ENCODE assay signal across 20 cellular contexts in the genomic region with DNA sequence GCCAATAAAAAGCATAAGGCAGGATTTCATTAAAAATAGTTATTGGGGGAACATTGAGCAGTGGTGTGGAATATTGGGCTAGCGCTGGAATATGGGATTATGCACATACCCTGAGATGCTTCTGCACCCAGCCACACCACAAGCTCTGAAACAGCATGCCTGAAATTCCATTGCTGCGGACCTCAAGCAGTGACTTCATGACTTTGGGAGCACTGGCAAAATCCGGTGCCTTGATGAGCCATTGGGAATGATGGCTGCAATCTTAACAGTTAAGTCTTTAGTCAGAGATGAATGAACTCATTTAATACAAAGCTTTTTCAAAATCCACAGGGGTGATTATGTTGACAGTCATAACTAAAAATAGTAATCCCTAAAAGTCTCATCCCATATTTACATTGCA.
DNase-seq lines count a peak whose midpoint lies in the region; ATAC-seq and FAIRE-seq lines count a peak whose summit lies in the region.
"Had no signal": no experiment of that assay in that cellular context is flagged by ENCODE, and none has a peak within 500 bp of the region (broad histone marks: within the 10 kb centered on the region; RNA-seq: fewer than 3 reads in every experiment).

No MANE protein-coding gene starts in this region.

- ATAC-seq in GM21360 (IDR thresholded peaks at IDR 0.05; ENCODE audit: unreplicated experiment): no peak
- ATAC-seq: PC-3 had no signal

- H3K4me3 Mint-ChIP-seq in activated CD4-positive, alpha-beta T cell treated with anti-CD3 and anti-CD28 coated beads, Interleukin-2, amount 10 ng/mL, durations not matched to agents 7 days and 5 days: no peak overlapping the region
- H3K4me3 Mint-ChIP-seq: CD4-positive, alpha-beta memory T cell had no signal

- no peaks in the 10 kb centered on the region for H3K4me1 Mint-ChIP-seq in activated CD4-positive, alpha-beta T cell treated with anti-CD3 and anti-CD28 coated beads, Interleukin-2, amount 10 ng/mL, durations not matched to agents 7 days and 5 days
- H3K4me1 Mint-ChIP-seq: CD4-positive, alpha-beta memory T cell had no signal

- POLR2A ChIA-PET in activated CD4-positive, alpha-beta T cell treated with anti-CD3 and anti-CD28 coated beads, Interleukin-2, amount 10 ng/mL, durations not matched to agents 7 days and 5 days (lab: Charles Lee): no interaction called here

- H3K36me3 Mint-ChIP-seq in activated CD4-positive, alpha-beta T cell treated with anti-CD3 and anti-CD28 coated beads, Interleukin-2, amount 10 ng/mL, durations not matched to agents 7 days and 5 days (ENCODE audit: low read depth): no peaks in the 10 kb centered on the region

- H3K27me3 Mint-ChIP-seq in activated CD4-positive, alpha-beta T cell treated with anti-CD3 and anti-CD28 coated beads, Interleukin-2, amount 10 ng/mL, durations not matched to agents 7 days and 5 days: no peaks in the 10 kb centered on the region
- H3K27me3 Mint-ChIP-seq: CD4-positive, alpha-beta memory T cell had no signal

- H3K9me3 Mint-ChIP-seq in activated CD4-positive, alpha-beta T cell treated with anti-CD3 and anti-CD28 coated beads, Interleukin-2, amount 10 ng/mL, durations not matched to agents 7 days and 5 days: peaks cover 6% of the 10 kb centered on the region

- no peak overlapping the region for H3K27ac Mint-ChIP-seq in activated CD4-positive, alpha-beta T cell treated with anti-CD3 and anti-CD28 coated beads, Interleukin-2, amount 10 ng/mL, durations not matched to agents 7 days and 5 days

- DNase-seq in D341Med (ENCODE audit: low spot score) (peak; percentile 37), LHCN-M2 (ENCODE audit: low read depth) (peak; percentile 56), fibroblast of peridontal ligament (ENCODE audit: extremely low read depth) (peak; percentile 73), urothelium cell line (ENCODE audit: low spot score) (peak; percentile 45), NOMO-1 treated with dmso at 0.1 percent for 144 hours (lab: John Stamatoyannopoulos, UW; ENCODE audit: unreplicated experiment) (no peak)
- no peak for DNase-seq in activated CD4-positive, alpha-beta T cell treated with anti-CD3 and anti-CD28 coated beads, Interleukin-2, amount 10 ng/mL, durations not matched to agents 7 days and 5 days
- DNase-seq: ACHN; CD4-positive, alpha-beta memory T cell; DMS79; GF-D8; IMR-90; Karpas-422; NCI-H1105 treated with DMSO at 0.1 percent for 48 hours; NCI-H187 treated with DMSO at 0.1 percent for 48 hours; NCI-H526 treated with DMSO at 0.1 percent for 48 hours; NK-92 treated with Interleukin-12 subunit alpha and Interleukin-12 subunit beta, amount 100 ng/mL, for 24 hours; PC-3 had no signal

- FAIRE-seq in urothelium cell line (lab: Jason Lieb, UNC): no peak
- FAIRE-seq: GM12891, GM18507 had no signal

- CTCF ChIA-PET in activated CD4-positive, alpha-beta T cell treated with anti-CD3 and anti-CD28 coated beads, Interleukin-2, amount 10 ng/mL, durations not matched to agents 7 days and 5 days (lab: Charles Lee): no interaction called here

Comparison
In these comparisons a context has a peak if more than half of its experiments do, and no peak if none do; other contexts are left out.
1. DNase-seq: peak in D341Med (single experiment), LHCN-M2 (single experiment), fibroblast of peridontal ligament (single experiment) and urothelium cell line (single experiment); none in NOMO-1 treated with dmso at 0.1 percent for 144 hours (single experiment) and activated CD4-positive, alpha-beta T cell treated with anti-CD3 and anti-CD28 coated beads, Interleukin-2, amount 10 ng/mL, durations not matched to agents 7 days and 5 days (single experiment).